ENCODE assay signal across 9 cellular contexts in the genomic region with DNA sequence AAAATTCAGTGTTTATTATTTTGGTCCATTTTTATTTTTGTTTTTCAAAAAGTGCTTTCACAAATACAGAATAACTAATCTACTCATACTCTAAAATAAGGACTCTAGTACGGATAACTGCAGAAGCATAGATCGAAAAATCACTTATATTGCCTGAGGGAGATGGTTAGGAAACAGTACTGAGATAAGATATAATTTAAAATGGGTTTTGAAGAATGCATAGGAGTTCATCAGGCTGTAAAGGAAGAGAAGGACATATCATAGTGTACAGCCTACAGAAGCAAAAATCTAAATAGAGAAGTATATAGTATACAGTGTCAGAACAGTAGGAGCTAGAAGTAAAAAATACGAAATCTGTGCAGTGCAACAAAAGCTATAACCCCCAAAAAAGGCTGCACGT.
"Had no signal": no experiment of that assay in that cellular context is flagged by ENCODE, and none has a peak within 500 bp of the region (broad histone marks: within the 10 kb centered on the region; RNA-seq: fewer than 3 reads in every experiment).

No MANE protein-coding gene starts in this region.

- H3K9ac ChIP-seq: GM23248 had no signal

- H3K9me3 ChIP-seq: HAP-1 had no signal

- H2AFZ ChIP-seq: GM23248, GM23338 had no signal

- H3K36me3 ChIP-seq: HAP-1 had no signal

- H3K27ac ChIP-seq: GM23248 had no signal

- H3K4me3 ChIP-seq: GM23248, GM23338, HAP-1 had no signal

- DNase-seq: GM23248, GOT3, H7, H9, HCEC 1CT, HFFc6 had no signal

- ATAC-seq: GM23338, HCT116 had no signal

- H3K4me2 ChIP-seq: GM23338 had no signal

- H3K4me1 ChIP-seq: HAP-1 had no signal
